23 cellular contexts compared by ENCODE assay signal in genomic region chr2:100810603-100811145, GRCh38. TPM values are rescaled to one million over a fixed set of nuclear protein-coding genes. Genes with fewer than 3 reads are reported as not detected.
"Had no signal": no experiment of that assay in that cellular context is flagged by ENCODE, and none has a peak within 500 bp of the region (broad histone marks: within the 10 kb centered on the region; RNA-seq: fewer than 3 reads in every experiment).

No MANE protein-coding gene starts in this region.

- H3K4me1 ChIP-seq: parathyroid adenoma, thyroid gland, tibial nerve had no signal

- H3K4me3 ChIP-seq: neural progenitor cell, ovary, psoas muscle, right lobe of liver, stomach, thoracic aorta, thyroid gland, tibial nerve, upper lobe of left lung had no signal

- H3K4me2 ChIP-seq: neural progenitor cell had no signal

- DNase-seq: naive thymus-derived CD4-positive, alpha-beta T cell; natural killer cell; ovary; posterior cingulate gyrus; psoas muscle; right cardiac atrium; right lobe of liver; small intestine; stimulated activated CD4-positive, alpha-beta T cell treated with anti-CD3 and anti-CD28 coated beads, Interleukin-15, amount 100 ng/mL, for 24 hours; stimulated activated CD4-positive, alpha-beta T cell treated with anti-CD3 and anti-CD28 coated beads, Interleukin-2, amount 100 ng/mL, for 24 hours; stimulated activated CD4-positive, alpha-beta T cell treated with anti-CD3 and anti-CD28 coated beads, Interleukin-2, amount 100 ng/mL, for 48 hours; stimulated activated CD4-positive, alpha-beta T cell treated with anti-CD3 and anti-CD28 coated beads, Interleukin-4, amount 100 ng/mL, for 24 hours; stimulated activated naive B cell treated with anti-CD40 and anti-IgM and Interleukin-4, amounts not matched to agents 10 μg/mL and 1 μg/mL and 100 μg/mL, for 72 hours; stimulated activated naive CD4-positive, alpha-beta T cell treated with Interleukin-2 at 50 U/mL for 16 hours; stomach; thyroid gland; trophoblast cell; upper lobe of left lung had no signal

- H2AFZ ChIP-seq: parathyroid adenoma had no signal

- ATAC-seq: naive thymus-derived CD4-positive, alpha-beta T cell; natural killer cell; right cardiac atrium; right lobe of liver; stimulated activated effector memory CD8-positive, alpha-beta T cell treated with anti-CD3 and anti-CD28 coated beads, Interleukin-12 subunit alpha, Interleukin-12 subunit beta, amount 100 ng/mL, for 72 hours; stimulated activated naive B cell treated with anti-CD40 and anti-IgM and Interleukin-4, amounts not matched to agents 10 μg/mL and 1 μg/mL and 100 μg/mL, for 72 hours had no signal

- H3K9ac ChIP-seq: neural progenitor cell, parathyroid adenoma had no signal

- H3K36me3 ChIP-seq: neural progenitor cell, ovary, right lobe of liver, stomach, thoracic aorta, thyroid gland, tibial nerve, upper lobe of left lung had no signal

- H3K79me2 ChIP-seq: parathyroid adenoma had no signal

- H3K27me3 ChIP-seq: neural progenitor cell, ovary, right lobe of liver, stomach, thyroid gland, tibial nerve, upper lobe of left lung had no signal

- H3K9me3 ChIP-seq: ovary, psoas muscle, right lobe of liver, stomach, thoracic aorta, thyroid gland, tibial nerve, upper lobe of left lung had no signal

- H3K27ac ChIP-seq: neural progenitor cell, ovary, parathyroid adenoma, psoas muscle, right lobe of liver, stomach, thoracic aorta, thyroid gland, tibial nerve, upper lobe of left lung had no signal

RNA-seq across cellular contexts. Expression of gene NPAS2, which starts 9.3 kb away (rescaled TPM):
- total RNA-seq: natural killer cell had no signal
